13 cellular contexts compared by ENCODE assay signal in genomic region chr5:96157841-96158291, GRCh38.
DNase-seq lines count a peak whose midpoint lies in the region; ATAC-seq and TF ChIP-seq lines count a peak whose summit lies in the region.
"Had no signal": no experiment of that assay in that cellular context is flagged by ENCODE, and none has a peak within 500 bp of the region (broad histone marks: within the 10 kb centered on the region; RNA-seq: fewer than 3 reads in every experiment).

No MANE protein-coding gene starts in this region.

- no peak overlapping the region for H3K27ac ChIP-seq in HCT116 (ENCODE audit: low read depth, low read length)
- no peak overlapping the region for H3K27ac ChIP-seq in mesenchymal stem cell (ENCODE audit: low read length, poor library complexity, severe bottlenecking)

- ATAC-seq in HCT116 (no peak), WTC11 (no peak)
- no peak for ATAC-seq in natural killer cell treated with Interleukin-12 subunit alpha and Interleukin-12 subunit beta and Interleukin-15 and Interleukin-18, amount 100 ng/mL, for 72 hours
- ATAC-seq in activated CD4-positive, alpha-beta T cell treated with anti-CD3 and anti-CD28 coated beads for 36 hours: no peak
- ATAC-seq: stimulated activated naive CD8-positive, alpha-beta T cell treated with anti-CD3 and anti-CD28 coated beads, Interleukin-15, amount 100 ng/mL, for 72 hours had no signal

- H3K4me1 Mint-ChIP-seq in Caco-2 (ENCODE audit: low read depth, unreplicated experiment) (peaks cover 14% of the 10 kb centered on the region), WTC11 (peaks cover 42% of the 10 kb centered on the region)
- H3K4me1 Mint-ChIP-seq in natural killer cell treated with Interleukin-12 subunit alpha and Interleukin-12 subunit beta and Interleukin-15 and Interleukin-18, amount 100 ng/mL, for 72 hours (ENCODE audit: low read depth in 2 of 2): peaks cover 0 to 9% of the 10 kb centered on the region in 2 donors
- H3K4me1 Mint-ChIP-seq in activated CD4-positive, alpha-beta T cell treated with anti-CD3 and anti-CD28 coated beads for 36 hours: no peaks in the 10 kb centered on the region
- H3K4me1 Mint-ChIP-seq: activated B cell treated with CpG ODN at 0.5 μM for 24 hours; stimulated activated naive CD8-positive, alpha-beta T cell treated with anti-CD3 and anti-CD28 coated beads, Interleukin-15, amount 100 ng/mL, for 72 hours had no signal

- POLR2A ChIA-PET in Caco-2 (lab: Charles Lee): no interaction called here
- POLR2A ChIA-PET in HCT116 (lab: Charles Lee): no interaction called here
- POLR2A ChIA-PET in WTC11 (lab: Charles Lee): no interaction called here
- POLR2A ChIA-PET in activated CD4-positive, alpha-beta T cell treated with anti-CD3 and anti-CD28 coated beads for 36 hours (lab: Charles Lee): no interaction called here

- H3K9ac ChIP-seq in HCT116 (ENCODE audit: low read length) (no peak overlapping the region), mesenchymal stem cell (ENCODE audit: low read length) (no peak overlapping the region)

- TF ChIP-seq RAD21 in HCT116 (IDR thresholded peaks at IDR 0.05; ENCODE audit: low read depth): no peak

- H2BK12ac ChIP-seq in mesenchymal stem cell (ENCODE audit: low read length in 2 of 2): no peak overlapping the region

- H3K36me3 ChIP-seq in Caco-2 (ENCODE audit: control insufficient read depth, insufficient read depth, low read length): no peaks in the 10 kb centered on the region
- no peaks in the 10 kb centered on the region for H3K36me3 ChIP-seq in HCT116 (ENCODE audit: control insufficient read depth in 1 of 2, insufficient read depth in 2 of 2, low read length in 2 of 2)
- no peaks in the 10 kb centered on the region for H3K36me3 ChIP-seq in mesenchymal stem cell (ENCODE audit: control insufficient read depth in 1 of 2, insufficient read depth in 2 of 2, low read depth in 1 of 2, low read length in 2 of 2)

- TF ChIP-seq POLR2A in HCT116 (IDR thresholded peaks at IDR 0.05; ENCODE audit: borderline replicate concordance, extremely low read depth, insufficient read depth, insufficient read length): no peak

- H3K4me3 Mint-ChIP-seq in Caco-2 (ENCODE audit: unreplicated experiment) (peak overlapping the region; percentile 35), WTC11 (no peak overlapping the region)
- no peak overlapping the region for H3K4me3 Mint-ChIP-seq in natural killer cell treated with Interleukin-12 subunit alpha and Interleukin-12 subunit beta and Interleukin-15 and Interleukin-18, amount 100 ng/mL, for 72 hours
- H3K4me3 Mint-ChIP-seq in activated CD4-positive, alpha-beta T cell treated with anti-CD3 and anti-CD28 coated beads for 36 hours: no peak overlapping the region
- H3K4me3 Mint-ChIP-seq: activated B cell treated with CpG ODN at 0.5 μM for 24 hours; stimulated activated naive CD8-positive, alpha-beta T cell treated with anti-CD3 and anti-CD28 coated beads, Interleukin-15, amount 100 ng/mL, for 72 hours had no signal

- no peak overlapping the region for H3K23ac ChIP-seq in mesenchymal stem cell (ENCODE audit: low read length in 2 of 2)

- no peak overlapping the region for H4K8ac ChIP-seq in mesenchymal stem cell (ENCODE audit: low read length)

- H3K4ac ChIP-seq in mesenchymal stem cell (ENCODE audit: low read depth in 1 of 2, low read length in 2 of 2): no peak overlapping the region

- H3K79me1 ChIP-seq in mesenchymal stem cell (replicated peaks; ENCODE audit: low read length, poor library complexity, severe bottlenecking): no peaks in the 10 kb centered on the region

- H4K91ac ChIP-seq in mesenchymal stem cell (ENCODE audit: low read length): no peak overlapping the region

- H3K79me2 ChIP-seq in HCT116 (ENCODE audit: insufficient read depth, low read length): no peaks in the 10 kb centered on the region

- no peak overlapping the region for H3K18ac ChIP-seq in mesenchymal stem cell (ENCODE audit: low read depth in 1 of 2, low read length in 2 of 2)

- H3K14ac ChIP-seq in mesenchymal stem cell (ENCODE audit: low read length in 2 of 2): no peak overlapping the region

- H2AFZ ChIP-seq in HCT116 (ENCODE audit: low read depth, low read length, poor library complexity, severe bottlenecking) (peak overlapping the region; percentile 86), mesenchymal stem cell (ENCODE audit: low read depth, low read length) (no peak overlapping the region)

- H2BK5ac ChIP-seq in mesenchymal stem cell (ENCODE audit: low read depth, low read length, poor library complexity, severe bottlenecking): no peak overlapping the region

- H3K4me1 ChIP-seq in Caco-2 (peaks cover 7% of the 10 kb centered on the region; the same call in 1 of the 2 replicates), HCT116 (ENCODE audit: control insufficient read depth in 1 of 2, insufficient read depth in 2 of 2, low read length in 2 of 2) (peaks cover 0 to 5% of the 10 kb centered on the region in 2 experiments; a peak in 1 of 4 replicates), mesenchymal stem cell (ENCODE audit: control insufficient read depth, insufficient read depth, low read depth, low read length) (no peaks in the 10 kb centered on the region)

- no peak overlapping the region for H2BK15ac ChIP-seq in mesenchymal stem cell (ENCODE audit: low read depth, poor library complexity, severe bottlenecking)

- TF ChIP-seq CTCF in Caco-2 (IDR thresholded peaks at IDR 0.05; ENCODE audit: insufficient read depth in 1 of 2, low read depth in 1 of 2, low read length in 1 of 2, severe bottlenecking in 1 of 2, unreplicated experiment in 1 of 2) (no peak), HCT116 (IDR thresholded peaks at IDR 0.05 in 2 of 3, conservative IDR thresholded peaks at IDR 0.05 in 1 of 3; ENCODE audit: borderline replicate concordance in 1 of 3, insufficient read depth in 1 of 3, low read depth in 2 of 3, low read length in 2 of 3) (no peak), WTC11 (IDR thresholded peaks at IDR 0.05) (no peak)

- H3K4me3 ChIP-seq in Caco-2 (ENCODE audit: low read depth, low read length) (no peak overlapping the region), HCT116 (replicated peaks in 1 of 2; ENCODE audit: low read depth in 1 of 2, low read length in 2 of 2) (no peak overlapping the region), mesenchymal stem cell (ENCODE audit: insufficient read depth in 1 of 2, low read depth in 1 of 2, low read length in 2 of 2) (no peak overlapping the region)

- no peaks in the 10 kb centered on the region for H3K9me3 Mint-ChIP-seq in Caco-2 (ENCODE audit: unreplicated experiment)
- H3K9me3 Mint-ChIP-seq in WTC11: no peaks in the 10 kb centered on the region
- H3K9me3 Mint-ChIP-seq in natural killer cell treated with Interleukin-12 subunit alpha and Interleukin-12 subunit beta and Interleukin-15 and Interleukin-18, amount 100 ng/mL, for 72 hours: no peaks in the 10 kb centered on the region
- no peaks in the 10 kb centered on the region for H3K9me3 Mint-ChIP-seq in activated CD4-positive, alpha-beta T cell treated with anti-CD3 and anti-CD28 coated beads for 36 hours (ENCODE audit: low read depth)
- H3K9me3 Mint-ChIP-seq: activated B cell treated with CpG ODN at 0.5 μM for 24 hours; stimulated activated naive CD8-positive, alpha-beta T cell treated with anti-CD3 and anti-CD28 coated beads, Interleukin-15, amount 100 ng/mL, for 72 hours had no signal

- no peaks in the 10 kb centered on the region for H3K36me3 Mint-ChIP-seq in Caco-2 (ENCODE audit: insufficient read depth, unreplicated experiment)
- no peaks in the 10 kb centered on the region for H3K36me3 Mint-ChIP-seq in WTC11
- no peaks in the 10 kb centered on the region for H3K36me3 Mint-ChIP-seq in natural killer cell treated with Interleukin-12 subunit alpha and Interleukin-12 subunit beta and Interleukin-15 and Interleukin-18, amount 100 ng/mL, for 72 hours
- H3K36me3 Mint-ChIP-seq in activated CD4-positive, alpha-beta T cell treated with anti-CD3 and anti-CD28 coated beads for 36 hours (ENCODE audit: low read depth): no peaks in the 10 kb centered on the region

- H3K4me2 ChIP-seq in HCT116 (ENCODE audit: low read length): no peak overlapping the region
- H3K4me2 ChIP-seq in mesenchymal stem cell (ENCODE audit: low read length, poor library complexity, severe bottlenecking): no peak overlapping the region

- H3K27me3 ChIP-seq in Caco-2 (replicated peaks; ENCODE audit: control insufficient read depth, insufficient read depth, low read length) (no peaks in the 10 kb centered on the region), HCT116 (ENCODE audit: insufficient read depth, low read length) (no peaks in the 10 kb centered on the region), mesenchymal stem cell (ENCODE audit: control insufficient read depth in 1 of 2, insufficient read depth in 1 of 2, low read length in 2 of 2) (no peaks in the 10 kb centered on the region)

- H3K27ac Mint-ChIP-seq in Caco-2 (ENCODE audit: unreplicated experiment): peak overlapping the region; percentile 71
- peak overlapping the region; percentile 69; the same call in 1 of the 2 replicates for H3K27ac Mint-ChIP-seq in WTC11
- H3K27ac Mint-ChIP-seq in natural killer cell treated with Interleukin-12 subunit alpha and Interleukin-12 subunit beta and Interleukin-15 and Interleukin-18, amount 100 ng/mL, for 72 hours: no peak overlapping the region
- no peak overlapping the region for H3K27ac Mint-ChIP-seq in activated CD4-positive, alpha-beta T cell treated with anti-CD3 and anti-CD28 coated beads for 36 hours
- H3K27ac Mint-ChIP-seq: activated B cell treated with CpG ODN at 0.5 μM for 24 hours; stimulated activated naive CD8-positive, alpha-beta T cell treated with anti-CD3 and anti-CD28 coated beads, Interleukin-15, amount 100 ng/mL, for 72 hours had no signal

- CTCF ChIA-PET in Caco-2 (lab: Charles Lee) (no interaction called here), HCT116 (lab: Charles Lee) (no interaction called here), WTC11 (lab: Charles Lee) (no interaction called here)
- CTCF ChIA-PET in activated CD4-positive, alpha-beta T cell treated with anti-CD3 and anti-CD28 coated beads for 36 hours (lab: Charles Lee): interaction anchor here (1.3 kb wide), 1 partner anchor 17 kb away, joined by 3 read pairs; no protein-coding TSS in a partner anchor

- H3K27me3 Mint-ChIP-seq in Caco-2 (ENCODE audit: insufficient read depth, unreplicated experiment): no peaks in the 10 kb centered on the region
- no peaks in the 10 kb centered on the region for H3K27me3 Mint-ChIP-seq in WTC11 (ENCODE audit: low read depth)
- H3K27me3 Mint-ChIP-seq in natural killer cell treated with Interleukin-12 subunit alpha and Interleukin-12 subunit beta and Interleukin-15 and Interleukin-18, amount 100 ng/mL, for 72 hours: peaks cover 14 to 18% of the 10 kb centered on the region in 2 donors
- H3K27me3 Mint-ChIP-seq in activated CD4-positive, alpha-beta T cell treated with anti-CD3 and anti-CD28 coated beads for 36 hours: peaks cover 19% of the 10 kb centered on the region

- DNase-seq in Caco-2 (no peak), HCT116 (ENCODE audit: low read depth, low spot score) (no peak), WTC11 (ENCODE audit: low spot score) (no peak), mesenchymal stem cell (peak; percentile 19), kidney glomerular epithelial cell (lab: John Stamatoyannopoulos, UW) (no peak), KG1 (lab: John Stamatoyannopoulos, UW) (no peak)
- no peak for DNase-seq in natural killer cell treated with Interleukin-12 subunit alpha and Interleukin-12 subunit beta and Interleukin-15 and Interleukin-18, amount 100 ng/mL, for 72 hours (ENCODE audit: low spot score)
- DNase-seq in activated CD4-positive, alpha-beta T cell treated with anti-CD3 and anti-CD28 coated beads for 36 hours: no peak
- DNase-seq: activated B cell treated with CpG ODN at 0.5 μM for 24 hours; GDM1; NCI-H1092; NK-92 treated with Interleukin-12 subunit alpha and Interleukin-12 subunit beta, amount 100 ng/mL, for 24 hours; stimulated activated naive CD8-positive, alpha-beta T cell treated with anti-CD3 and anti-CD28 coated beads, Interleukin-15, amount 100 ng/mL, for 72 hours had no signal

- H4K20me1 ChIP-seq in HCT116 (ENCODE audit: insufficient read depth): no peaks in the 10 kb centered on the region

- intact Hi-C loops in Caco-2 (cut with micrococcal nuclease; ENCODE audit: unreplicated experiment): no loop called here
- intact Hi-C loops in HCT116 (cut with micrococcal nuclease): no loop called here
- intact Hi-C loops in activated CD4-positive, alpha-beta T cell treated with anti-CD3 and anti-CD28 coated beads for 36 hours (cut with DNase I, micrococcal nuclease): no loop called here

- no peak overlapping the region for H2BK120ac ChIP-seq in mesenchymal stem cell (ENCODE audit: low read depth, low read length)

- RAD21 ChIA-PET in HCT116 (lab: Charles Lee; ENCODE audit: low non-redundant PET in 1 of 2, low total read pairs in 2 of 2, uncharacterized antibody in 2 of 2, unreplicated experiment in 2 of 2): no interaction called here

- WGBS in mesenchymal stem cell: 34% methylated on average over 3 of the region's 3 CpGs

- no peaks in the 10 kb centered on the region for H3K9me2 ChIP-seq in HCT116 (ENCODE audit: insufficient read depth)

- BruUV-seq in Caco-2 (replicated peaks; lab: Mats Ljungman, UMichigan) (no TSS peak), HCT116 (replicated peaks; lab: Mats Ljungman, UMichigan) (no TSS peak)

- H2AK5ac ChIP-seq in mesenchymal stem cell (ENCODE audit: low read length, severe bottlenecking): no peak overlapping the region

- peaks cover 2% of the 10 kb centered on the region; the same call in 1 of the 2 replicates for H3K9me3 ChIP-seq in Caco-2
- H3K9me3 ChIP-seq in HCT116 (ENCODE audit: control insufficient read depth in 1 of 2, insufficient read depth in 1 of 2, low read depth in 1 of 2, low read length in 2 of 2): no peaks in the 10 kb centered on the region
- no peaks in the 10 kb centered on the region for H3K9me3 ChIP-seq in mesenchymal stem cell (ENCODE audit: control insufficient read depth, low read length)

Comparison
In these comparisons a context has a peak if more than half of its experiments do, and no peak if none do; other contexts are left out.
1. H3K27ac Mint-ChIP-seq: peak in Caco-2 (single experiment) and WTC11 (single experiment); none in natural killer cell treated with Interleukin-12 subunit alpha and Interleukin-12 subunit beta and Interleukin-15 and Interleukin-18, amount 100 ng/mL, for 72 hours (0 of 2) and activated CD4-positive, alpha-beta T cell treated with anti-CD3 and anti-CD28 coated beads for 36 hours (single experiment).